In genomic region chr1:160774886-160775719, GRCh38 we compare ENCODE assay signal across 17 cellular contexts. TPM values are rescaled to one million over a fixed set of nuclear protein-coding genes. Genes with fewer than 3 reads are reported as not detected.
DNase-seq lines count a peak whose midpoint lies in the region; ATAC-seq and TF ChIP-seq lines count a peak whose summit lies in the region.
"Had no signal": no experiment of that assay in that cellular context is flagged by ENCODE, and none has a peak within 500 bp of the region (broad histone marks: within the 10 kb centered on the region; RNA-seq: fewer than 3 reads in every experiment).

No MANE protein-coding gene starts in this region.

- H3K4me3 ChIP-seq in PC-3 (ENCODE audit: low read length) (no peak overlapping the region), upper lobe of right lung (no peak overlapping the region)
- H3K4me3 ChIP-seq: breast epithelium, dorsolateral prefrontal cortex, neural progenitor cell, SJSA1 had no signal

- peak; percentile 64 to 93 for ATAC-seq in activated naive CD4-positive, alpha-beta T cell treated with anti-CD3 and anti-CD28 coated beads, Interleukin-2, amount 50 U/mL, for 72 hours
- ATAC-seq in PC-3: no peak; the same call in 1 of the 2 replicates
- peak; percentile 44 for ATAC-seq in upper lobe of right lung
- ATAC-seq in GM19328 (IDR thresholded peaks at IDR 0.05; ENCODE audit: unreplicated experiment): no peak
- no peak for ATAC-seq in left colon
- ATAC-seq: esophagus mucosa had no signal

- no peaks in the 10 kb centered on the region for H3K9me2 ChIP-seq in PC-3 (replicated peaks; ENCODE audit: low read length)

- peak overlapping the region; percentile 20 for H3K4me2 ChIP-seq in PC-3 (ENCODE audit: low read length)
- H3K4me2 ChIP-seq: neural progenitor cell had no signal

- no peak overlapping the region for H3K4me3 Mint-ChIP-seq in endothelial cell (ENCODE audit: unreplicated experiment)
- H3K4me3 Mint-ChIP-seq: neural progenitor cell had no signal

- no peaks in the 10 kb centered on the region for H3K27me3 Mint-ChIP-seq in endothelial cell (ENCODE audit: unreplicated experiment)

- H3K27me3 ChIP-seq in PC-3 (ENCODE audit: low read length) (no peaks in the 10 kb centered on the region), upper lobe of right lung (no peaks in the 10 kb centered on the region)
- H3K27me3 ChIP-seq: breast epithelium, neural progenitor cell had no signal

- no peaks in the 10 kb centered on the region for H3F3A ChIP-seq in PC-3 (ENCODE audit: low read length, unreplicated experiment)

- H3K36me3 ChIP-seq in PC-3 (ENCODE audit: low read depth, low read length) (no peaks in the 10 kb centered on the region), upper lobe of right lung (no peaks in the 10 kb centered on the region)
- H3K36me3 ChIP-seq: breast epithelium, neural progenitor cell, SJSA1 had no signal

- no TSS peak for BruUV-seq in PC-3 (replicated peaks; lab: Mats Ljungman, UMichigan)

- TF ChIP-seq CTCF in PC-3 (conservative IDR thresholded peaks at IDR 0.05; ENCODE audit: low read depth, low read length) (no peak), endothelial cell (IDR thresholded peaks at IDR 0.05; ENCODE audit: unreplicated experiment) (no peak), upper lobe of right lung (IDR thresholded peaks at IDR 0.05) (no peak)

- peak overlapping the region; percentile 6 to 80 for H3K27ac Mint-ChIP-seq in activated naive CD4-positive, alpha-beta T cell treated with anti-CD3 and anti-CD28 coated beads, Interleukin-2, amount 50 U/mL, for 72 hours
- H3K27ac Mint-ChIP-seq in endothelial cell (ENCODE audit: unreplicated experiment): peak overlapping the region; percentile 7
- H3K27ac Mint-ChIP-seq: neural progenitor cell had no signal

- POLR2A ChIA-PET in PC-3 (lab: Charles Lee; ENCODE audit: unreplicated experiment): no interaction called here

- H3K9me3 ChIP-seq in PC-3 (ENCODE audit: low read length) (no peaks in the 10 kb centered on the region), upper lobe of right lung (no peaks in the 10 kb centered on the region)
- H3K9me3 ChIP-seq: breast epithelium, SJSA1 had no signal

- CTCF ChIA-PET in PC-3 (lab: Charles Lee): no interaction called here

- H4K20me1 ChIP-seq in PC-3 (ENCODE audit: low read length): no peaks in the 10 kb centered on the region

- H3K9ac ChIP-seq in PC-3 (ENCODE audit: low read length): no peak overlapping the region
- H3K9ac ChIP-seq: neural progenitor cell had no signal

- H3K4me1 ChIP-seq in PC-3 (ENCODE audit: insufficient read depth, low read length) (peaks cover 11% of the 10 kb centered on the region), upper lobe of right lung (no peaks in the 10 kb centered on the region)
- H3K4me1 ChIP-seq: breast epithelium, neural progenitor cell, SJSA1 had no signal

- H2AFZ ChIP-seq in PC-3 (ENCODE audit: low read length): no peak overlapping the region
- H2AFZ ChIP-seq: neural progenitor cell had no signal

- H3K4me1 Mint-ChIP-seq in endothelial cell (ENCODE audit: unreplicated experiment): peaks cover 17% of the 10 kb centered on the region

- peaks cover 0 to 7% of the 10 kb centered on the region in 2 donors for H3K9me3 Mint-ChIP-seq in activated naive CD4-positive, alpha-beta T cell treated with anti-CD3 and anti-CD28 coated beads, Interleukin-2, amount 50 U/mL, for 72 hours
- H3K9me3 Mint-ChIP-seq in endothelial cell (ENCODE audit: unreplicated experiment): no peaks in the 10 kb centered on the region
- H3K9me3 Mint-ChIP-seq: neural progenitor cell had no signal

- peaks cover 0 to 9% of the 10 kb centered on the region in 2 donors for H3K36me3 Mint-ChIP-seq in activated naive CD4-positive, alpha-beta T cell treated with anti-CD3 and anti-CD28 coated beads, Interleukin-2, amount 50 U/mL, for 72 hours
- no peaks in the 10 kb centered on the region for H3K36me3 Mint-ChIP-seq in endothelial cell (ENCODE audit: low read depth, unreplicated experiment)
- H3K36me3 Mint-ChIP-seq: neural progenitor cell had no signal

- DNase-seq in activated naive CD4-positive, alpha-beta T cell treated with anti-CD3 and anti-CD28 coated beads, Interleukin-2, amount 50 U/mL, for 72 hours (ENCODE audit: low spot score in 2 of 2): no peak
- DNase-seq in activated naive CD4-positive, alpha-beta T cell treated with Interleukin-2 at 50 U/mL for 16 hours: no peak
- DNase-seq in PC-3 (peak; percentile 66), endothelial cell (ENCODE audit: low spot score) (no peak), upper lobe of right lung (no peak), left colon (no peak)
- DNase-seq: activated CD8-positive, alpha-beta memory T cell treated with anti-CD3 and anti-CD28 coated beads for 24 hours; dorsolateral prefrontal cortex; MM.1S; NCI-H2029; NCI-H510A; substantia nigra had no signal

- H3K27ac ChIP-seq in PC-3 (ENCODE audit: low read length) (no peak overlapping the region), upper lobe of right lung (no peak overlapping the region)
- H3K27ac ChIP-seq: breast epithelium, dorsolateral prefrontal cortex, neural progenitor cell, SJSA1 had no signal

- H3K79me2 ChIP-seq in PC-3 (ENCODE audit: low read length): no peaks in the 10 kb centered on the region

- intact Hi-C loops in PC-3 (cut with micrococcal nuclease): no loop called here
- intact Hi-C loops in upper lobe of right lung (cut with DNase I): no loop called here
- intact Hi-C loops in left colon (cut with DNase I, micrococcal nuclease): no loop called here

RNA-seq across cellular contexts. Expression of gene LY9, which starts 20.9 kb away (rescaled TPM):
- total RNA-seq in activated naive CD4-positive, alpha-beta T cell treated with anti-CD3 and anti-CD28 coated beads, Interleukin-2, amount 50 U/mL, for 72 hours: 1 to 10 TPM; 5.2 to 9.7 TPM
- not detected in 2 replicates for total RNA-seq in PC-3 (2014; rRNA removed)
- not detected for total RNA-seq in endothelial cell (ENCODE audit: unreplicated experiment)
- 3.3 TPM for total RNA-seq in upper lobe of right lung
- 1 to 10 TPM in 1 of 2 donors, under 1 TPM in 1; 0.67 to 2.6 TPM for total RNA-seq in left colon
- total RNA-seq: SJSA1 had no signal

RNA-seq across cellular contexts. Expression of gene SLAMF7, which starts 36.1 kb away (rescaled TPM):
- total RNA-seq in activated naive CD4-positive, alpha-beta T cell treated with anti-CD3 and anti-CD28 coated beads, Interleukin-2, amount 50 U/mL, for 72 hours: 100 to 1,000 TPM in 1 of 2 donors, 10 to 100 TPM in 1; 70.9 to 112 TPM
- total RNA-seq in PC-3 (2014; rRNA removed) (0.15 and 0.46 TPM in 2 replicates), endothelial cell (ENCODE audit: unreplicated experiment) (0.56 TPM), upper lobe of right lung (9.2 TPM), left colon (10 to 100 TPM in 1 of 2 donors, 1 to 10 TPM in 1; 2.2 to 12.9 TPM)
- total RNA-seq: SJSA1 had no signal

Comparison
In these comparisons a context has a peak if more than half of its experiments do, and no peak if none do; other contexts are left out.
1. ATAC-seq: peak in activated naive CD4-positive, alpha-beta T cell treated with anti-CD3 and anti-CD28 coated beads, Interleukin-2, amount 50 U/mL, for 72 hours (2 of 2) and upper lobe of right lung (single experiment); none in PC-3 (single experiment), GM19328 (single experiment) and left colon (single experiment).